ENCODE assay signal across 20 cellular contexts in genomic region chr9:104843644-104844226, GRCh38.
"Had no signal": no experiment of that assay in that cellular context is flagged by ENCODE, and none has a peak within 500 bp of the region (broad histone marks: within the 10 kb centered on the region; RNA-seq: fewer than 3 reads in every experiment).

No MANE protein-coding gene starts in this region.

- H3K9me3 ChIP-seq: heart left ventricle, tibial artery had no signal

- H3K4me3 ChIP-seq: heart left ventricle, lung, tibial artery had no signal

- H3K36me3 Mint-ChIP-seq: activated CD8-positive, alpha-beta memory T cell treated with anti-CD3 and anti-CD28 coated beads, Interleukin-2, amount 10 ng/mL, durations not matched to agents 7 days and 5 days had no signal

- H3K4me1 Mint-ChIP-seq: activated CD4-positive, alpha-beta T cell treated with anti-CD3 and anti-CD28 coated beads, Interleukin-2, amount 10 ng/mL, durations not matched to agents 7 days and 5 days; activated CD8-positive, alpha-beta memory T cell treated with anti-CD3 and anti-CD28 coated beads, Interleukin-2, amount 10 ng/mL, durations not matched to agents 7 days and 5 days; activated naive CD4-positive, alpha-beta T cell treated with anti-CD3 and anti-CD28 coated beads, Interleukin-2, amount 50 U/mL, for 24 hours had no signal

- H3K9me3 Mint-ChIP-seq: activated CD4-positive, alpha-beta T cell treated with anti-CD3 and anti-CD28 coated beads, Interleukin-2, amount 10 ng/mL, durations not matched to agents 7 days and 5 days; activated CD8-positive, alpha-beta T cell treated with anti-CD3 and anti-CD28 coated beads for 36 hours; activated naive CD4-positive, alpha-beta T cell treated with anti-CD3 and anti-CD28 coated beads, Interleukin-2, amount 50 U/mL, for 24 hours; brain; naive B cell had no signal

- ATAC-seq: activated CD8-positive, alpha-beta memory T cell treated with anti-CD3 and anti-CD28 coated beads, Interleukin-2, amount 10 ng/mL, durations not matched to agents 7 days and 5 days; activated CD8-positive, alpha-beta T cell treated with anti-CD3 and anti-CD28 coated beads for 36 hours; heart left ventricle; left colon; stimulated activated naive CD8-positive, alpha-beta T cell treated with anti-CD3 and anti-CD28 coated beads, Interleukin-15, Interleukin-2, amounts not matched to agents 100 U/mL and 50 U/mL, for 24 hours had no signal

- DNase-seq: activated CD4-positive, alpha-beta T cell treated with anti-CD3 and anti-CD28 coated beads, Interleukin-2, amount 10 ng/mL, durations not matched to agents 7 days and 5 days; activated CD4-positive, CD25-positive, alpha-beta regulatory T cell treated with anti-CD3 and anti-CD28 coated beads, Interleukin-2, amount 50 U/mL, for 72 hours; activated CD8-positive, alpha-beta memory T cell treated with anti-CD3 and anti-CD28 coated beads, Interleukin-2, amount 10 ng/mL, durations not matched to agents 7 days and 5 days; activated CD8-positive, alpha-beta T cell treated with anti-CD3 and anti-CD28 coated beads for 36 hours; activated effector memory CD4-positive, alpha-beta T cell treated with anti-CD3 and anti-CD28 coated beads, Interleukin-2, amount 50 U/mL, for 16 hours; activated T-cell treated with anti-CD3 and anti-CD28 coated beads for 4 hours; aorta; heart left ventricle; left colon; naive B cell; nucleus accumbens; posterior cingulate gyrus; stimulated activated CD4-positive, alpha-beta T cell treated with anti-CD3 and anti-CD28 coated beads, Interleukin-4, amount 100 ng/mL, for 24 hours; stimulated activated naive CD8-positive, alpha-beta T cell treated with anti-CD3 and anti-CD28 coated beads, Interleukin-15, Interleukin-2, amounts not matched to agents 100 U/mL and 50 U/mL, for 24 hours; substantia nigra; tibial artery; WERI-Rb-1 had no signal

- H3K27me3 Mint-ChIP-seq: activated CD4-positive, alpha-beta T cell treated with anti-CD3 and anti-CD28 coated beads, Interleukin-2, amount 10 ng/mL, durations not matched to agents 7 days and 5 days; activated CD8-positive, alpha-beta T cell treated with anti-CD3 and anti-CD28 coated beads for 36 hours; activated naive CD4-positive, alpha-beta T cell treated with anti-CD3 and anti-CD28 coated beads, Interleukin-2, amount 50 U/mL, for 24 hours; brain; naive B cell had no signal

- H3K4me3 Mint-ChIP-seq: activated CD4-positive, alpha-beta T cell treated with anti-CD3 and anti-CD28 coated beads, Interleukin-2, amount 10 ng/mL, durations not matched to agents 7 days and 5 days; activated CD8-positive, alpha-beta memory T cell treated with anti-CD3 and anti-CD28 coated beads, Interleukin-2, amount 10 ng/mL, durations not matched to agents 7 days and 5 days; activated CD8-positive, alpha-beta T cell treated with anti-CD3 and anti-CD28 coated beads for 36 hours; activated naive CD4-positive, alpha-beta T cell treated with anti-CD3 and anti-CD28 coated beads, Interleukin-2, amount 50 U/mL, for 24 hours; brain; naive B cell had no signal

- H3K27ac Mint-ChIP-seq: activated CD4-positive, alpha-beta T cell treated with anti-CD3 and anti-CD28 coated beads, Interleukin-2, amount 10 ng/mL, durations not matched to agents 7 days and 5 days; activated CD8-positive, alpha-beta memory T cell treated with anti-CD3 and anti-CD28 coated beads, Interleukin-2, amount 10 ng/mL, durations not matched to agents 7 days and 5 days; activated CD8-positive, alpha-beta T cell treated with anti-CD3 and anti-CD28 coated beads for 36 hours; activated naive CD4-positive, alpha-beta T cell treated with anti-CD3 and anti-CD28 coated beads, Interleukin-2, amount 50 U/mL, for 24 hours; naive B cell had no signal
